ENCODE assay signal across 27 cellular contexts in genomic region chr3:39892068-39892467, GRCh38.
"Had no signal": no experiment of that assay in that cellular context is flagged by ENCODE, and none has a peak within 500 bp of the region (broad histone marks: within the 10 kb centered on the region; RNA-seq: fewer than 3 reads in every experiment).

No MANE protein-coding gene starts in this region.

- H3K4me3 ChIP-seq: coronary artery, esophagus squamous epithelium, heart right ventricle, lung, neural progenitor cell, prostate gland, sigmoid colon, thoracic aorta, tibial nerve, upper lobe of left lung had no signal

- H3K36me3 Mint-ChIP-seq: memory B cell; naive thymus-derived CD4-positive, alpha-beta T cell; neural progenitor cell; stimulated activated memory B cell treated with anti-CD40 and anti-IgM and Interleukin-4, amounts not matched to agents 10 μg/mL and 1 μg/mL and 100 μg/mL, for 72 hours had no signal

- H3K27ac ChIP-seq: coronary artery, esophagus squamous epithelium, heart right ventricle, neural progenitor cell, parathyroid adenoma, prostate gland, sigmoid colon, thoracic aorta, tibial nerve, upper lobe of left lung had no signal

- H2AFZ ChIP-seq: neural progenitor cell, parathyroid adenoma had no signal

- H3K4me1 Mint-ChIP-seq: memory B cell; naive thymus-derived CD4-positive, alpha-beta T cell; nephron; neural progenitor cell; stimulated activated memory B cell treated with anti-CD40 and anti-IgM and Interleukin-4, amounts not matched to agents 10 μg/mL and 1 μg/mL and 100 μg/mL, for 72 hours had no signal

- H3K9me3 ChIP-seq: esophagus squamous epithelium, prostate gland, sigmoid colon, thoracic aorta, tibial nerve, upper lobe of left lung had no signal

- DNase-seq: dermis blood vessel endothelial cell; effector memory CD4-positive, alpha-beta T cell; erythroblast; esophagus squamous epithelium; foreskin melanocyte; glutamatergic neuron; heart right ventricle; hypothalamus; kidney; midbrain; naive thymus-derived CD4-positive, alpha-beta T cell; right cardiac atrium; sigmoid colon; stimulated activated CD4-positive, alpha-beta T cell treated with anti-CD3 and anti-CD28 coated beads, Interleukin-2, amount 100 ng/mL, for 24 hours; stimulated activated CD4-positive, alpha-beta T cell treated with anti-CD3 and anti-CD28 coated beads, Interleukin-4, amount 100 ng/mL, for 4 hours; stimulated activated naive CD8-positive, alpha-beta T cell treated with anti-CD3 and anti-CD28 coated beads, Interleukin-15, Interleukin-2, amounts not matched to agents 100 U/mL and 50 U/mL, for 24 hours; upper lobe of left lung had no signal

- H3K9me3 Mint-ChIP-seq: neural progenitor cell; stimulated activated memory B cell treated with anti-CD40 and anti-IgM and Interleukin-4, amounts not matched to agents 10 μg/mL and 1 μg/mL and 100 μg/mL, for 72 hours had no signal

- H3K36me3 ChIP-seq: esophagus squamous epithelium, heart right ventricle, neural progenitor cell, prostate gland, sigmoid colon, thoracic aorta, tibial nerve, upper lobe of left lung had no signal

- H3K79me2 ChIP-seq: parathyroid adenoma had no signal

- H3K27me3 Mint-ChIP-seq: memory B cell; naive thymus-derived CD4-positive, alpha-beta T cell; stimulated activated memory B cell treated with anti-CD40 and anti-IgM and Interleukin-4, amounts not matched to agents 10 μg/mL and 1 μg/mL and 100 μg/mL, for 72 hours had no signal

- H3K4me2 ChIP-seq: neural progenitor cell had no signal

- H3K9ac ChIP-seq: neural progenitor cell, parathyroid adenoma had no signal

- H3K27ac Mint-ChIP-seq: memory B cell; naive thymus-derived CD4-positive, alpha-beta T cell; nephron; neural progenitor cell; stimulated activated memory B cell treated with anti-CD40 and anti-IgM and Interleukin-4, amounts not matched to agents 10 μg/mL and 1 μg/mL and 100 μg/mL, for 72 hours had no signal

- H3K27me3 ChIP-seq: esophagus squamous epithelium, heart right ventricle, neural progenitor cell, sigmoid colon, tibial nerve, upper lobe of left lung had no signal

- H3K4me3 Mint-ChIP-seq: memory B cell; naive thymus-derived CD4-positive, alpha-beta T cell; nephron; neural progenitor cell; stimulated activated memory B cell treated with anti-CD40 and anti-IgM and Interleukin-4, amounts not matched to agents 10 μg/mL and 1 μg/mL and 100 μg/mL, for 72 hours had no signal

- H3K4me1 ChIP-seq: esophagus squamous epithelium, heart right ventricle, neural progenitor cell, parathyroid adenoma, prostate gland, sigmoid colon, tibial nerve, upper lobe of left lung had no signal
